In the genomic region with DNA sequence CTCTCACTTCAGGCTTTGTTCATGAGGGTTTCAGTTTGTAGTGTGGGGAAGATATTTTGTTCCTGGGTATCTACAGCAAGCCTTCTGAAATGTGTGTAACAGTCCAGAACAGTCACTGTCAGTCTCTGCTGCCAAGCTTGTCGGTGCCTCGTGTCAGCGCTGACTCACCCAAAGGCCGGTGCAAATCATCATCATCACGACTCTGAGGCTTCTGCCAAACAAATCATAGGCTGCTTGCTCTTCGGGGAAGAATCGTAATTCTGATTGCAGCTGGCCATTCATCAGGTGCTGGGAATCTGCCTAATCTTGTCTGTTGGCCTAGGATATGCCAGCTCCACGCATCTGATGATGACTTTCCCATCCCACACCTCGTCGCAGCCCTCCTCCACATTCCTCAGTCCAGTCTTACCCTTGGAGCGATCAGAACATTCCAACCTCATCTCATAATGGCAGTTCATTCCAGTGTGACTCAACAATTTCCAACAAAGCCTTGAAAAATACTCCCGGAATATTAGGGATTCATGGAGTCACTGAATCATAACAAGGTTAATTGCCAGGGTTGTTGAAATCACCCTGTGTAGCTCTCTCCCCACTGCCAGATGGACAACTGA, we compare ENCODE assay signal across 9 cellular contexts. TPM values are rescaled to one million over a fixed set of nuclear protein-coding genes. Genes with fewer than 3 reads are reported as not detected.
DNase-seq lines count a peak whose midpoint lies in the region; ATAC-seq and TF ChIP-seq lines count a peak whose summit lies in the region.
"Had no signal": no experiment of that assay in that cellular context is flagged by ENCODE, and none has a peak within 500 bp of the region (broad histone marks: within the 10 kb centered on the region; RNA-seq: fewer than 3 reads in every experiment).

No MANE protein-coding gene starts in this region.

- WGBS in adrenal gland, 4 donors: 33 to 45% (median 36%) methylated on average over 12 of the region's 12 CpGs
- 79% methylated on average over 12 of the region's 12 CpGs for WGBS in hepatocyte (ENCODE audit: low lambda C conversion rate, missing lambda C conversion rate)

- no peak for ATAC-seq in GM18517 (IDR thresholded peaks at IDR 0.05; ENCODE audit: unreplicated experiment)

- no peaks in the 10 kb centered on the region for H3K36me3 Mint-ChIP-seq in Calu3 (ENCODE audit: insufficient read depth, unreplicated experiment)

- H3K9me3 Mint-ChIP-seq in Calu3 (ENCODE audit: low read depth, unreplicated experiment): no peaks in the 10 kb centered on the region

- no peak for TF ChIP-seq POLR2A in adrenal gland (IDR thresholded peaks at IDR 0.05)

- H3K27ac ChIP-seq in adrenal gland (peak overlapping the region in 4 of 5 donors; percentile 20 to 77 (median 58)), hepatocyte (peak overlapping the region; percentile 70), subcutaneous abdominal adipose tissue (ENCODE audit: low read depth, low read length) (peak overlapping the region; percentile 58)
- H3K27ac ChIP-seq: C4-2B had no signal

- peaks cover 12% of the 10 kb centered on the region for H3K27me3 Mint-ChIP-seq in Calu3 (ENCODE audit: unreplicated experiment)

- TF ChIP-seq CTCF in adrenal gland (IDR thresholded peaks at IDR 0.05) (no peak), hepatocyte (IDR thresholded peaks at IDR 0.05; ENCODE audit: poor library complexity) (no peak), Calu3 (IDR thresholded peaks at IDR 0.05; ENCODE audit: unreplicated experiment) (no peak)

- H3K4me2 ChIP-seq in hepatocyte: no peak overlapping the region

- H3K9ac ChIP-seq in subcutaneous abdominal adipose tissue (ENCODE audit: low read length in 5 of 5): no peak overlapping the region

- no peaks in the 10 kb centered on the region for H3K27me3 ChIP-seq in adrenal gland
- no peaks in the 10 kb centered on the region for H3K27me3 ChIP-seq in hepatocyte
- H3K27me3 ChIP-seq in subcutaneous abdominal adipose tissue (ENCODE audit: control insufficient read depth in 5 of 5, insufficient read depth in 4 of 5, low read length in 5 of 5): peaks cover 0 to 3% (median 0%) of the 10 kb centered on the region in 5 donors

- no peaks in the 10 kb centered on the region for H3K79me2 ChIP-seq in hepatocyte

- H3K36me3 ChIP-seq in adrenal gland (replicated peaks in 1 of 2) (no peaks in the 10 kb centered on the region), hepatocyte (replicated peaks; ENCODE audit: insufficient read depth, low read depth) (no peaks in the 10 kb centered on the region), subcutaneous abdominal adipose tissue (ENCODE audit: control insufficient read depth in 5 of 5, insufficient read depth in 5 of 5, low read length in 5 of 5) (no peaks in the 10 kb centered on the region)

- H3K4me3 ChIP-seq in adrenal gland (peak overlapping the region in 1 of 4 donors; percentile 3), hepatocyte (no peak overlapping the region), subcutaneous abdominal adipose tissue (ENCODE audit: low read depth in 1 of 5, low read length in 5 of 5) (peak overlapping the region in 1 of 5 donors; percentile 35)

- peaks cover 4 to 28% of the 10 kb centered on the region in 2 donors for H3K4me1 ChIP-seq in adrenal gland (replicated peaks in 1 of 2)
- H3K4me1 ChIP-seq in hepatocyte (ENCODE audit: insufficient read depth): no peaks in the 10 kb centered on the region
- H3K4me1 ChIP-seq in subcutaneous abdominal adipose tissue (ENCODE audit: control insufficient read depth in 5 of 5, insufficient read depth in 5 of 5, low read length in 5 of 5): peaks cover 2 to 11% (median 3%) of the 10 kb centered on the region in 5 donors

- no peaks in the 10 kb centered on the region for H3K4me1 Mint-ChIP-seq in Calu3 (ENCODE audit: low read depth, unreplicated experiment)

- no peak overlapping the region for H3K27ac Mint-ChIP-seq in Calu3 (ENCODE audit: unreplicated experiment)

- no peaks in the 10 kb centered on the region for H3K9me2 ChIP-seq in hepatocyte (replicated peaks; ENCODE audit: insufficient read depth)

- intact Hi-C loops in adrenal gland (cut with DNase I) (no loop called here), Calu3 (cut with micrococcal nuclease; ENCODE audit: unreplicated experiment) (no loop called here)

- H3K9me3 ChIP-seq in adrenal gland (replicated peaks in 1 of 3) (no peaks in the 10 kb centered on the region), hepatocyte (ENCODE audit: low read depth) (no peaks in the 10 kb centered on the region), subcutaneous abdominal adipose tissue (ENCODE audit: control insufficient read depth in 5 of 5, low read length in 5 of 5) (no peaks in the 10 kb centered on the region)

- no peaks in the 10 kb centered on the region for H4K20me1 ChIP-seq in hepatocyte (ENCODE audit: insufficient read depth, poor library complexity, severe bottlenecking)

- BruUV-seq in Calu3 (replicated peaks; lab: Mats Ljungman, UMichigan): no TSS peak

- H2AFZ ChIP-seq in hepatocyte: no peak overlapping the region

- DNase-seq in activated CD4-positive, alpha-beta T cell treated with anti-CD3 and anti-CD28 coated beads for 48 hours: peak; percentile 51
- DNase-seq in activated CD4-positive, alpha-beta T cell treated with anti-CD3 and anti-CD28 coated beads for 4 hours: no peak
- peak; percentile 79 to 94 (median 90) for DNase-seq in adrenal gland
- DNase-seq in hepatocyte (ENCODE audit: low spot score): peak; percentile 59
- DNase-seq in KG1 (lab: John Stamatoyannopoulos, UW): no peak
- no peak for DNase-seq in Calu3

- CTCF ChIA-PET in Calu3 (lab: Charles Lee): no interaction called here

- H3K4me3 Mint-ChIP-seq in Calu3 (ENCODE audit: low read depth, unreplicated experiment): no peak overlapping the region

RNA-seq across cellular contexts. Expression of gene ALDH8A1, which starts 40.9 kb away (rescaled TPM):
- total RNA-seq in adrenal gland (1 to 10 TPM in 2 of 8 donors, under 1 TPM in 6; 0.24 to 2.1 (median 0.78) TPM), hepatocyte (9.9 and 11.0 TPM in 2 replicates), Calu3 (2022) (0.68 and 1.5 TPM in 2 replicates)
- polyA plus RNA-seq in adrenal gland (1 to 10 TPM in 2 of 3 donors, under 1 TPM in 1; 0.68 to 4.5 (median 2.1) TPM), hepatocyte (5.3 and 8.0 TPM in 2 replicates)

Comparison
In these comparisons a context has a peak if more than half of its experiments do, and no peak if none do; other contexts are left out.
1. DNase-seq: peak in activated CD4-positive, alpha-beta T cell treated with anti-CD3 and anti-CD28 coated beads for 48 hours (single experiment), adrenal gland (7 of 7) and hepatocyte (single experiment); none in activated CD4-positive, alpha-beta T cell treated with anti-CD3 and anti-CD28 coated beads for 4 hours (0 of 2), KG1 (single experiment) and Calu3 (single experiment).
2. Peak in every context shown above with its lines, with median percentiles within 50 percentile points of each other: H3K27ac ChIP-seq.